ENCODE assay signal across 8 cellular contexts in the genomic region with DNA sequence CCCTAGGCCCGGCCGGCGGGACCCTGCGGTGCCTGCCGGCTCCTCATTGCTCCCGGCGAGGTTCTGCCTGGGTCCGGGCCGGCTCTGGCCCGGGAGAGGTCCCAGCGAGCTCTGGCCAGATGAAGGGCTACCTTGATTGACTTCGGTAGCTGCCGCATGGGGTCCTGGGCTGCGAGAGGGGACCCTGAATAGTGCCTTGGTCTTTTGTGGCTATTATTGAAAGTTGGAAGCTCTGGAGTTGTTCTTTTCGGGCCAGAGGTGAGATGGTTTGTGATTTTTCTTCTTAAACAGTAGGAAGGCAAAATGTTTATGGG. TPM values are rescaled to one million over a fixed set of nuclear protein-coding genes. Genes with fewer than 3 reads are reported as not detected.
DNase-seq lines count a peak whose midpoint lies in the region; ATAC-seq lines count a peak whose summit lies in the region.

No MANE protein-coding gene starts in this region.

- H3K9me3 ChIP-seq in HUES64 (ENCODE audit: insufficient read depth, low read depth, low read length): peaks cover 3% of the 10 kb centered on the region; the same call in 1 of the 2 replicates
- no peaks in the 10 kb centered on the region for H3K9me3 ChIP-seq in mucosa of stomach (ENCODE audit: control insufficient read depth, low read length)

- peak overlapping the region; percentile 93 for H3K27ac Mint-ChIP-seq in central memory CD8-positive, alpha-beta T cell (ENCODE audit: low read depth)

- peak overlapping the region; percentile 57 for H2AFZ ChIP-seq in ACC112 (ENCODE audit: low read length, unreplicated experiment)

- no peaks in the 10 kb centered on the region for H3K27me3 ChIP-seq in ACC112 (ENCODE audit: insufficient read depth, low read length)
- no peaks in the 10 kb centered on the region for H3K27me3 ChIP-seq in HUES64 (ENCODE audit: insufficient read depth, low read length)
- H3K27me3 ChIP-seq in mucosa of stomach (ENCODE audit: control insufficient read depth, insufficient read depth, low read length): no peaks in the 10 kb centered on the region

- ATAC-seq in central memory CD8-positive, alpha-beta T cell (replicated peaks; ENCODE audit: extremely low read depth, poor library complexity, severe bottlenecking): no peak

- no peak for DNase-seq in central memory CD8-positive, alpha-beta T cell (ENCODE audit: low spot score in 2 of 2)
- DNase-seq in stimulated activated CD4-positive, alpha-beta T cell treated with anti-CD3 and anti-CD28 coated beads, Interleukin-4, amount 100 ng/mL, for 24 hours: no peak
- DNase-seq in NCI-H1105 treated with DMSO at 0.1 percent for 48 hours (lab: John Stamatoyannopoulos, UW) (no peak), AG20443 (ENCODE audit: low spot score) (no peak), superior temporal gyrus (ENCODE audit: extremely low spot score) (no peak)

- peak overlapping the region; percentile 88 for H3K9ac ChIP-seq in HUES64 (ENCODE audit: low read depth, low read length)
- H3K9ac ChIP-seq in mucosa of stomach (ENCODE audit: low read length): peak overlapping the region; percentile 84

- peak overlapping the region; percentile 55 for H3K27ac ChIP-seq in ACC112 (ENCODE audit: low read depth, low read length)
- peak overlapping the region; percentile 86 for H3K27ac ChIP-seq in HUES64 (ENCODE audit: low read depth, low read length)

- peaks cover 52% of the 10 kb centered on the region for H3K79me2 ChIP-seq in ACC112 (ENCODE audit: control insufficient read depth, insufficient read depth, low read length, unreplicated experiment)

- H3K4me1 ChIP-seq in ACC112 (ENCODE audit: control insufficient read depth, insufficient read depth, low read length, unreplicated experiment) (peaks cover 19% of the 10 kb centered on the region), HUES64 (ENCODE audit: insufficient read depth, low read length) (peaks cover 2% of the 10 kb centered on the region; the same call in 1 of the 2 replicates), mucosa of stomach (ENCODE audit: control insufficient read depth, insufficient read depth, low read length) (peaks cover 10% of the 10 kb centered on the region)

- peak overlapping the region; percentile 83 for H3K4me3 Mint-ChIP-seq in central memory CD8-positive, alpha-beta T cell

- H3K4me3 ChIP-seq in ACC112 (ENCODE audit: low read depth, low read length) (peak overlapping the region; percentile 97), HUES64 (ENCODE audit: low read length) (peak overlapping the region; percentile 83), mucosa of stomach (ENCODE audit: low read length) (peak overlapping the region; percentile 60)

- H3K36me3 Mint-ChIP-seq in central memory CD8-positive, alpha-beta T cell (ENCODE audit: insufficient read depth): peaks cover 18% of the 10 kb centered on the region

- no peaks in the 10 kb centered on the region for H3K9me3 Mint-ChIP-seq in central memory CD8-positive, alpha-beta T cell

- under 1% methylated on average over 15 of the region's 15 CpGs for WGBS in HUES64

- no peaks in the 10 kb centered on the region for H3K27me3 Mint-ChIP-seq in central memory CD8-positive, alpha-beta T cell

- H3K36me3 ChIP-seq in ACC112 (ENCODE audit: insufficient read depth, low read length): peaks cover 23% of the 10 kb centered on the region
- peaks cover 40% of the 10 kb centered on the region for H3K36me3 ChIP-seq in HUES64 (ENCODE audit: insufficient read depth, low read length)
- no peaks in the 10 kb centered on the region for H3K36me3 ChIP-seq in mucosa of stomach (ENCODE audit: control insufficient read depth, insufficient read depth, low read length)

- peaks cover 9% of the 10 kb centered on the region for H3K4me1 Mint-ChIP-seq in central memory CD8-positive, alpha-beta T cell

RNA-seq across cellular contexts. Expression of a gene that starts 0.6 kb away (rescaled TPM):
- 24.0 TPM for polyA plus RNA-seq in HUES64 (2013, experiment 1 of 2)
- 24.3 TPM for polyA plus RNA-seq in HUES64 (2013, experiment 2 of 2)
